In genomic region chr2:24939353-24939752, GRCh38 we compare ENCODE assay signal across 7 cellular contexts.
"Had no signal": no experiment of that assay in that cellular context is flagged by ENCODE, and none has a peak within 500 bp of the region (broad histone marks: within the 10 kb centered on the region; RNA-seq: fewer than 3 reads in every experiment).

No MANE protein-coding gene starts in this region.

- H3K27me3 Mint-ChIP-seq: IgD-negative memory B cell had no signal

- H3K36me3 Mint-ChIP-seq: IgD-negative memory B cell had no signal

- FAIRE-seq: HTR-8/SVneo had no signal

- H3K4me3 Mint-ChIP-seq: IgD-negative memory B cell had no signal

- H3K4me2 ChIP-seq: KMS-11 had no signal

- H3K9ac ChIP-seq: KMS-11 had no signal

- DNase-seq: IMR-90, KBM-7, KG1 had no signal

- H3K27ac ChIP-seq: HL-60, KMS-11 had no signal
